ENCODE assay signal across 25 cellular contexts in genomic region chr2:95017836-95018235, GRCh38. TPM values are rescaled to one million over a fixed set of nuclear protein-coding genes. Genes with fewer than 3 reads are reported as not detected.
"Had no signal": no experiment of that assay in that cellular context is flagged by ENCODE, and none has a peak within 500 bp of the region (broad histone marks: within the 10 kb centered on the region; RNA-seq: fewer than 3 reads in every experiment).

No MANE protein-coding gene starts in this region.

- ATAC-seq: gastroesophageal sphincter; naive thymus-derived CD4-positive, alpha-beta T cell; psoas muscle; upper lobe of right lung had no signal

- H3K4me3 Mint-ChIP-seq: naive thymus-derived CD4-positive, alpha-beta T cell had no signal

- H3K27me3 Mint-ChIP-seq: naive thymus-derived CD4-positive, alpha-beta T cell had no signal

- H3K4me1 ChIP-seq: gastroesophageal sphincter, parathyroid adenoma, psoas muscle, sigmoid colon, upper lobe of right lung, vagina had no signal

- H3K9ac ChIP-seq: parathyroid adenoma had no signal

- H3K27me3 ChIP-seq: upper lobe of right lung, vagina had no signal

- H3K9me3 Mint-ChIP-seq: naive thymus-derived CD4-positive, alpha-beta T cell had no signal

- H3K9me3 ChIP-seq: esophagus muscularis mucosa, gastroesophageal sphincter, psoas muscle, sigmoid colon, stomach, tibial artery, upper lobe of right lung, vagina had no signal

- H3K36me3 ChIP-seq: esophagus muscularis mucosa, gastroesophageal sphincter, sigmoid colon, stomach, tibial artery, upper lobe of right lung, vagina had no signal

- DNase-seq: caudate nucleus; effector CD8-positive, alpha-beta T cell; foreskin fibroblast; glutamatergic neuron; mammary epithelial cell; naive thymus-derived CD4-positive, alpha-beta T cell; nucleus accumbens; psoas muscle; retina; sigmoid colon; stimulated activated naive CD4-positive, alpha-beta T cell; stomach; tibial artery; upper lobe of right lung had no signal

- H2AFZ ChIP-seq: parathyroid adenoma had no signal

- H3K4me3 ChIP-seq: coronary artery, esophagus muscularis mucosa, gastroesophageal sphincter, psoas muscle, sigmoid colon, skin epidermis, stomach, tibial artery, upper lobe of right lung, vagina had no signal

- H3K27ac ChIP-seq: coronary artery, esophagus muscularis mucosa, gastroesophageal sphincter, parathyroid adenoma, psoas muscle, sigmoid colon, skin epidermis, stomach, tibial artery, upper lobe of right lung, vagina had no signal

RNA-seq across cellular contexts. Expression of gene MAL, which starts 7.7 kb away (rescaled TPM):
- total RNA-seq: cerebellum, dermis microvascular lymphatic vessel endothelial cell, liver, mammary epithelial cell, mesenteric fat pad had no signal
- polyA plus RNA-seq: mammary epithelial cell, neural cell had no signal
